ENCODE assay signal across 1 cellular context in the genomic region with DNA sequence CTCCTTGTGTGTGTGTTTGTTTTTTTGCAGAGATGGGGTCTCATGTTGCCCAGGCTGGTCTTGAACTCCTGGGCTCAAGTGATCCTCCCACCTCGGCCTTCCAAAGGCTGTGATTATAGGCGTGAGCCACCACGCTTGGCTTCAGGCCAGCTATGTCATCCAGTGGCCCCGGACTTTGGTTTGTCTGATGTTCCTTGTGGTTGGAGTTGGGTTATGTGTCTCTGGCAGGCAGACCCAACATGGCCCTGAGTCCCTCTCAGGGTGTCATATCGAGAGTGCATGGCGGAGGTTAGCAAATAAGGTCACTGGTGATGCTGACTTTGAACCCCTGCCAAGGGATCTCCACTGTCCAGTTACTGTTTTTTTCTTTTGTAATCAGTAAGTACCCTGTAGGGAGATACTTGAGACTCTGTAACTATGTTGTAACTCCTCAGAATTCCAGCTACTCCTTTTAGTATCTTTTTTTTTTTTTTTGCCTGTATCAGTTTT.
TF ChIP-seq lines count a peak whose summit lies in the region.

No MANE protein-coding gene starts in this region.

TF ChIP-seq in K562, 482 proteins besides CTCF, POLR2A, EP300 and RAD21:
- TF ChIP-seq, protein P1, sequence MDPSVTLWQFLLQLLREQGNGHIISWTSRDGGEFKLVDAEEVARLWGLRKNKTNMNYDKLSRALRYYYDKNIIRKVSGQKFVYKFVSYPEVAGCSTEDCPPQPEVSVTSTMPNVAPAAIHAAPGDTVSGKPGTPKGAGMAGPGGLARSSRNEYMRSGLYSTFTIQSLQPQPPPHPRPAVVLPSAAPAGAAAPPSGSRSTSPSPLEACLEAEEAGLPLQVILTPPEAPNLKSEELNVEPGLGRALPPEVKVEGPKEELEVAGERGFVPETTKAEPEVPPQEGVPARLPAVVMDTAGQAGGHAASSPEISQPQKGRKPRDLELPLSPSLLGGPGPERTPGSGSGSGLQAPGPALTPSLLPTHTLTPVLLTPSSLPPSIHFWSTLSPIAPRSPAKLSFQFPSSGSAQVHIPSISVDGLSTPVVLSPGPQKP (CRISPR knock-in tag; IDR thresholded peaks at IDR 0.05): no peak
- TF ChIP-seq, protein P2, sequence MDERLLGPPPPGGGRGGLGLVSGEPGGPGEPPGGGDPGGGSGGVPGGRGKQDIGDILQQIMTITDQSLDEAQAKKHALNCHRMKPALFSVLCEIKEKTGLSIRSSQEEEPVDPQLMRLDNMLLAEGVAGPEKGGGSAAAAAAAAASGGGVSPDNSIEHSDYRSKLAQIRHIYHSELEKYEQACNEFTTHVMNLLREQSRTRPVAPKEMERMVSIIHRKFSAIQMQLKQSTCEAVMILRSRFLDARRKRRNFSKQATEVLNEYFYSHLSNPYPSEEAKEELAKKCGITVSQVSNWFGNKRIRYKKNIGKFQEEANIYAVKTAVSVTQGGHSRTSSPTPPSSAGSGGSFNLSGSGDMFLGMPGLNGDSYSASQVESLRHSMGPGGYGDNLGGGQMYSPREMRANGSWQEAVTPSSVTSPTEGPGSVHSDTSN (CRISPR knock-in tag; IDR thresholded peaks at IDR 0.05; ENCODE audit: low read depth): no peak
- TF ChIP-seq, protein P2 (tag; conservative IDR thresholded peaks at IDR 0.05; ENCODE audit: low read depth): no peak
- TF ChIP-seq NFIC (IDR thresholded peaks at IDR 0.05) (peak; percentile 78), ZNF311 (CRISPR knock-in tag; IDR thresholded peaks at IDR 0.05) (no peak)
